In genomic region chr16:89016561-89016960, GRCh38 we compare ENCODE assay signal across 4 cellular contexts. TPM values are rescaled to one million over a fixed set of nuclear protein-coding genes. Genes with fewer than 3 reads are reported as not detected.
"Had no signal": no experiment of that assay in that cellular context is flagged by ENCODE, and none has a peak within 500 bp of the region (broad histone marks: within the 10 kb centered on the region; RNA-seq: fewer than 3 reads in every experiment).

No MANE protein-coding gene starts in this region.

RNA-seq across cellular contexts. Expression of gene CBFA2T3, which starts 39.6 kb away (rescaled TPM):
- total RNA-seq: HepG2, IMR-90, M059J, SJSA1 had no signal
- polyA plus RNA-seq: IMR-90 had no signal
